In genomic region chr19:42095142-42095813, GRCh38 we compare ENCODE assay signal across 17 cellular contexts.
"Had no signal": no experiment of that assay in that cellular context is flagged by ENCODE, and none has a peak within 500 bp of the region (broad histone marks: within the 10 kb centered on the region; RNA-seq: fewer than 3 reads in every experiment).

No MANE protein-coding gene starts in this region.

- H3K4me3 ChIP-seq: gastrocnemius medialis, heart left ventricle, right atrium auricular region, thoracic aorta, upper lobe of left lung had no signal

- H3K9me3 Mint-ChIP-seq: naive thymus-derived CD8-positive, alpha-beta T cell; T-helper 1 cell treated with Interleukin-12 subunit alpha and Interleukin-12 subunit beta and Interleukin-4 antibody, amounts not matched to agents 30 μg/mL and 1 μg/mL, for 36 hours had no signal

- H3K27ac ChIP-seq: gastrocnemius medialis, right atrium auricular region, stomach, thoracic aorta, upper lobe of left lung, WERI-Rb-1 had no signal

- H3K4me1 ChIP-seq: gastrocnemius medialis had no signal

- H3K27ac Mint-ChIP-seq: activated naive CD8-positive, alpha-beta T cell had no signal

- H3K27me3 Mint-ChIP-seq: activated naive CD8-positive, alpha-beta T cell; naive thymus-derived CD8-positive, alpha-beta T cell had no signal

- H3K4me3 Mint-ChIP-seq: activated naive CD8-positive, alpha-beta T cell; naive thymus-derived CD8-positive, alpha-beta T cell; T-helper 1 cell treated with Interleukin-12 subunit alpha and Interleukin-12 subunit beta and Interleukin-4 antibody, amounts not matched to agents 30 μg/mL and 1 μg/mL, for 36 hours had no signal

- ATAC-seq: gastrocnemius medialis; naive thymus-derived CD8-positive, alpha-beta T cell had no signal

- H3K36me3 ChIP-seq: gastrocnemius medialis, right atrium auricular region, thoracic aorta, upper lobe of left lung, WERI-Rb-1 had no signal

- H3K9me3 ChIP-seq: gastrocnemius medialis, heart left ventricle, right atrium auricular region, stomach, thoracic aorta, upper lobe of left lung had no signal

- DNase-seq: activated CD4-positive, alpha-beta T cell treated with anti-CD3 and anti-CD28 coated beads, Interleukin-2, amount 50 U/mL, for 4 hours; activated T-cell treated with anti-CD3 and anti-CD28 coated beads for 4 hours; cerebellar nuclear complex; effector CD4-positive, alpha-beta T cell; gastrocnemius medialis; heart left ventricle; left cardiac atrium; mesenchymal stem cell; naive thymus-derived CD8-positive, alpha-beta T cell; occipital lobe; stomach; WERI-Rb-1 had no signal
